In the genomic region with DNA sequence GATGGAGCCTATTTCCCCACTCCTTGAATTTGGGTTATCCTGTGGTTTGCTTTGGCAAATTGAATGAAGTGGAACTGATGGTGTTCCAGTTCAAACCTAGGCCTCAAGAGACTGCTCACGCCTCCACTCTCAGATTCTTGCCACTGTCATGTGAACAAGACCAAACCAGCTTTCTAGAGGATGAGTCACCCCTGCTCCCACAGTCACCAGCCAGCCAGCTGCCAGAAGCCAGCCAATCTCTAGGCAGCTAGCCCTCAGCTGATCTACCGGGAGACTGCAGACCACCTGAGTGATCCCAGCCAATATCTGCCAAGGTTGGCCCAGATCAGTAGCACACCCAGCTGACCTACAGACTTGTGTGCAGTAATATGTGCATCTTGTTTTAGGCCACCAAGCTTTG, we compare ENCODE assay signal across 11 cellular contexts.
DNase-seq lines count a peak whose midpoint lies in the region; ATAC-seq lines count a peak whose summit lies in the region.
"Had no signal": no experiment of that assay in that cellular context is flagged by ENCODE, and none has a peak within 500 bp of the region (broad histone marks: within the 10 kb centered on the region; RNA-seq: fewer than 3 reads in every experiment).

No MANE protein-coding gene starts in this region.

- in situ Hi-C loops in SK-MEL-5 (cut with HindIII; ENCODE audit: low pct_unique_long_range_greater_than_20kb, low sequenced_read_pairs): no loop called here

- peak; percentile 82 for DNase-seq in COLO829 (ENCODE audit: low spot score)
- peak; percentile 59 for DNase-seq in SK-MEL-5 (ENCODE audit: low read depth, low spot score)
- DNase-seq in islet precursor cell: peak; percentile 82
- no peak for DNase-seq in activated naive CD4-positive, alpha-beta T cell treated with Interleukin-2 at 50 U/mL for 16 hours
- DNase-seq: CD8-positive, alpha-beta memory T cell; esophagus squamous epithelium; NCI-H146 had no signal

- ATAC-seq in HG02981 (IDR thresholded peaks at IDR 0.05; ENCODE audit: unreplicated experiment) (peak; percentile 66), HG02870 (IDR thresholded peaks at IDR 0.05; ENCODE audit: unreplicated experiment) (no peak), HG02571 (IDR thresholded peaks at IDR 0.05; ENCODE audit: unreplicated experiment) (no peak)
- no peak for ATAC-seq in activated CD4-positive, CD25-positive, alpha-beta regulatory T cell treated with anti-CD3 and anti-CD28 coated beads, Interleukin-2, amount 50 U/mL, for 24 hours
